2 cellular contexts compared by ENCODE assay signal in genomic region chr17:42906772-42907171, GRCh38.
TF ChIP-seq lines count a peak whose summit lies in the region.

No MANE protein-coding gene starts in this region.

TF ChIP-seq in K562, 482 proteins besides CTCF, POLR2A, EP300 and RAD21 (continued from another document):
- no peak for TF ChIP-seq RBM17 (IDR thresholded peaks at IDR 0.05; ENCODE audit: borderline replicate concordance, low read depth, low read length)

TF ChIP-seq in WTC11, 78 proteins besides CTCF, POLR2A, EP300 and RAD21 (continued from another document):
- TF ChIP-seq, protein P1, sequence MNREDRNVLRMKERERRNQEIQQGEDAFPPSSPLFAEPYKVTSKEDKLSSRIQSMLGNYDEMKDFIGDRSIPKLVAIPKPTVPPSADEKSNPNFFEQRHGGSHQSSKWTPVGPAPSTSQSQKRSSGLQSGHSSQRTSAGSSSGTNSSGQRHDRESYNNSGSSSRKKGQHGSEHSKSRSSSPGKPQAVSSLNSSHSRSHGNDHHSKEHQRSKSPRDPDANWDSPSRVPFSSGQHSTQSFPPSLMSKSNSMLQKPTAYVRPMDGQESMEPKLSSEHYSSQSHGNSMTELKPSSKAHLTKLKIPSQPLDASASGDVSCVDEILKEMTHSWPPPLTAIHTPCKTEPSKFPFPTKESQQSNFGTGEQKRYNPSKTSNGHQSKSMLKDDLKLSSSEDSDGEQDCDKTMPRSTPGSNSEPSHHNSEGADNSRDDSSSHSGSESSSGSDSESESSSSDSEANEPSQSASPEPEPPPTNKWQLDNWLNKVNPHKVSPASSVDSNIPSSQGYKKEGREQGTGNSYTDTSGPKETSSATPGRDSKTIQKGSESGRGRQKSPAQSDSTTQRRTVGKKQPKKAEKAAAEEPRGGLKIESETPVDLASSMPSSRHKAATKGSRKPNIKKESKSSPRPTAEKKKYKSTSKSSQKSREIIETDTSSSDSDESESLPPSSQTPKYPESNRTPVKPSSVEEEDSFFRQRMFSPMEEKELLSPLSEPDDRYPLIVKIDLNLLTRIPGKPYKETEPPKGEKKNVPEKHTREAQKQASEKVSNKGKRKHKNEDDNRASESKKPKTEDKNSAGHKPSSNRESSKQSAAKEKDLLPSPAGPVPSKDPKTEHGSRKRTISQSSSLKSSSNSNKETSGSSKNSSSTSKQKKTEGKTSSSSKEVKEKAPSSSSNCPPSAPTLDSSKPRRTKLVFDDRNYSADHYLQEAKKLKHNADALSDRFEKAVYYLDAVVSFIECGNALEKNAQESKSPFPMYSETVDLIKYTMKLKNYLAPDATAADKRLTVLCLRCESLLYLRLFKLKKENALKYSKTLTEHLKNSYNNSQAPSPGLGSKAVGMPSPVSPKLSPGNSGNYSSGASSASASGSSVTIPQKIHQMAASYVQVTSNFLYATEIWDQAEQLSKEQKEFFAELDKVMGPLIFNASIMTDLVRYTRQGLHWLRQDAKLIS (CRISPR knock-in tag; IDR thresholded peaks at IDR 0.05; ENCODE audit: borderline replicate concordance): no peak
- TF ChIP-seq, protein P2, sequence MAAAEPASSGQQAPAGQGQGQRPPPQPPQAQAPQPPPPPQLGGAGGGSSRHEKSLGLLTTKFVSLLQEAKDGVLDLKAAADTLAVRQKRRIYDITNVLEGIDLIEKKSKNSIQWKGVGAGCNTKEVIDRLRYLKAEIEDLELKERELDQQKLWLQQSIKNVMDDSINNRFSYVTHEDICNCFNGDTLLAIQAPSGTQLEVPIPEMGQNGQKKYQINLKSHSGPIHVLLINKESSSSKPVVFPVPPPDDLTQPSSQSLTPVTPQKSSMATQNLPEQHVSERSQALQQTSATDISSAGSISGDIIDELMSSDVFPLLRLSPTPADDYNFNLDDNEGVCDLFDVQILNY (CRISPR knock-in tag; IDR thresholded peaks at IDR 0.05): no peak
- TF ChIP-seq RELA (CRISPR knock-in tag; IDR thresholded peaks at IDR 0.05; ENCODE audit: borderline replicate concordance) (no peak), ZNF512 (CRISPR knock-in tag; IDR thresholded peaks at IDR 0.05; ENCODE audit: borderline replicate concordance) (no peak), MYBL2 (CRISPR knock-in tag; IDR thresholded peaks at IDR 0.05) (no peak)
- TF ChIP-seq, protein P3, sequence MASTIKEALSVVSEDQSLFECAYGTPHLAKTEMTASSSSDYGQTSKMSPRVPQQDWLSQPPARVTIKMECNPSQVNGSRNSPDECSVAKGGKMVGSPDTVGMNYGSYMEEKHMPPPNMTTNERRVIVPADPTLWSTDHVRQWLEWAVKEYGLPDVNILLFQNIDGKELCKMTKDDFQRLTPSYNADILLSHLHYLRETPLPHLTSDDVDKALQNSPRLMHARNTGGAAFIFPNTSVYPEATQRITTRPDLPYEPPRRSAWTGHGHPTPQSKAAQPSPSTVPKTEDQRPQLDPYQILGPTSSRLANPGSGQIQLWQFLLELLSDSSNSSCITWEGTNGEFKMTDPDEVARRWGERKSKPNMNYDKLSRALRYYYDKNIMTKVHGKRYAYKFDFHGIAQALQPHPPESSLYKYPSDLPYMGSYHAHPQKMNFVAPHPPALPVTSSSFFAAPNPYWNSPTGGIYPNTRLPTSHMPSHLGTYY (CRISPR knock-in tag; IDR thresholded peaks at IDR 0.05): no peak
- TF ChIP-seq, protein P4, sequence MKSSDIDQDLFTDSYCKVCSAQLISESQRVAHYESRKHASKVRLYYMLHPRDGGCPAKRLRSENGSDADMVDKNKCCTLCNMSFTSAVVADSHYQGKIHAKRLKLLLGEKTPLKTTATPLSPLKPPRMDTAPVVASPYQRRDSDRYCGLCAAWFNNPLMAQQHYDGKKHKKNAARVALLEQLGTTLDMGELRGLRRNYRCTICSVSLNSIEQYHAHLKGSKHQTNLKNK (CRISPR knock-in tag; IDR thresholded peaks at IDR 0.05): no peak
